ENCODE assay signal across 1 cellular context in genomic region chr15:33030315-33030714, GRCh38.
TF ChIP-seq lines count a peak whose summit lies in the region.

No MANE protein-coding gene starts in this region.

TF ChIP-seq in IMR-90, 13 proteins besides CTCF, POLR2A, EP300 and RAD21 (continued from another document):
- TF ChIP-seq USF2 (IDR thresholded peaks at IDR 0.05; ENCODE audit: low read depth, low read length) (no peak), ELK1 (IDR thresholded peaks at IDR 0.05; ENCODE audit: borderline replicate concordance, low read depth, low read length) (no peak)
